ENCODE assay signal across 16 cellular contexts in genomic region chrX:12866451-12867377, GRCh38. TPM values are rescaled to one million over a fixed set of nuclear protein-coding genes. Genes with fewer than 3 reads are reported as not detected.
DNase-seq lines count a peak whose midpoint lies in the region; ATAC-seq and TF ChIP-seq lines count a peak whose summit lies in the region.
"Had no signal": no experiment of that assay in that cellular context is flagged by ENCODE, and none has a peak within 500 bp of the region (broad histone marks: within the 10 kb centered on the region; RNA-seq: fewer than 3 reads in every experiment).

Gene TLR7 (plus strand): TSS chrX:12867072. CDS start chrX:12867579, 507 bp downstream.

- H3K4me1 Mint-ChIP-seq in CD14-positive monocyte: peaks cover 50% of the 10 kb centered on the region
- peaks cover 12% of the 10 kb centered on the region for H3K4me1 Mint-ChIP-seq in activated naive CD8-positive, alpha-beta T cell treated with anti-CD3 and anti-CD28 coated beads, Interleukin-2, amount 50 U/mL, for 24 hours

- H3K27ac Mint-ChIP-seq in CD14-positive monocyte: peak within 1 kb of the TSS; percentile 90 to 95 (median 93)
- H3K27ac Mint-ChIP-seq in activated naive CD8-positive, alpha-beta T cell treated with anti-CD3 and anti-CD28 coated beads, Interleukin-2, amount 50 U/mL, for 24 hours: peak within 1 kb of the TSS; percentile 52
- H3K27ac Mint-ChIP-seq: progenitor cell of endocrine pancreas had no signal

- peaks cover 5 to 12% of the 10 kb centered on the region in 2 donors for H3K36me3 Mint-ChIP-seq in CD14-positive monocyte
- H3K36me3 Mint-ChIP-seq in activated naive CD8-positive, alpha-beta T cell treated with anti-CD3 and anti-CD28 coated beads, Interleukin-2, amount 50 U/mL, for 24 hours (ENCODE audit: low read depth): no peaks in the 10 kb centered on the region

- DNase-seq in CD14-positive monocyte (ENCODE audit: low spot score): no peak
- no peak for DNase-seq in activated naive CD8-positive, alpha-beta T cell treated with anti-CD3 and anti-CD28 coated beads, Interleukin-2, amount 50 U/mL, for 24 hours
- no peak for DNase-seq in stimulated activated naive CD4-positive, alpha-beta T cell (lab: John Stamatoyannopoulos, UW)
- no peak for DNase-seq in NCI-H69 (lab: John Stamatoyannopoulos, UW)
- no peak for DNase-seq in effector memory CD4-positive, alpha-beta T cell
- DNase-seq in COR-L47 (lab: John Stamatoyannopoulos, UW): no peak
- DNase-seq: activated CD8-positive, alpha-beta memory T cell treated with anti-CD3 and anti-CD28 coated beads, Interleukin-2, amount 50 U/mL, for 4 hours; cerebellar nuclear complex; stimulated activated CD4-positive, alpha-beta T cell treated with anti-CD3 and anti-CD28 coated beads, Interleukin-15, amount 100 ng/mL, for 24 hours; transverse colon had no signal

- H3K27me3 Mint-ChIP-seq in CD14-positive monocyte (ENCODE audit: low read depth in 3 of 3): peaks cover 0 to 4% (median 0%) of the 10 kb centered on the region in 3 donors
- H3K27me3 Mint-ChIP-seq in activated naive CD8-positive, alpha-beta T cell treated with anti-CD3 and anti-CD28 coated beads, Interleukin-2, amount 50 U/mL, for 24 hours: no peaks in the 10 kb centered on the region
- H3K27me3 Mint-ChIP-seq: progenitor cell of endocrine pancreas had no signal

- no peak within 1 kb of the TSS for H3K4me3 ChIP-seq in effector memory CD4-positive, alpha-beta T cell (ENCODE audit: insufficient read depth, low read depth, low read length, poor library complexity, severe bottlenecking)
- H3K4me3 ChIP-seq: transverse colon had no signal

- H3K4me3 Mint-ChIP-seq in CD14-positive monocyte: peak within 1 kb of the TSS; percentile 81 to 96
- H3K4me3 Mint-ChIP-seq in activated naive CD8-positive, alpha-beta T cell treated with anti-CD3 and anti-CD28 coated beads, Interleukin-2, amount 50 U/mL, for 24 hours: peak within 1 kb of the TSS; percentile 61

- H3K36me3 ChIP-seq in effector memory CD4-positive, alpha-beta T cell (ENCODE audit: control insufficient read depth, insufficient read depth, low read length): no peaks in the 10 kb centered on the region
- H3K36me3 ChIP-seq: transverse colon had no signal

- H3K9me3 ChIP-seq in effector memory CD4-positive, alpha-beta T cell (ENCODE audit: control insufficient read depth, low read length): no peaks in the 10 kb centered on the region
- H3K9me3 ChIP-seq: transverse colon had no signal

- peaks cover 3% of the 10 kb centered on the region for H3K27me3 ChIP-seq in effector memory CD4-positive, alpha-beta T cell (replicated peaks; ENCODE audit: control insufficient read depth, insufficient read depth, low read length, poor library complexity, severe bottlenecking)
- H3K27me3 ChIP-seq: transverse colon had no signal

- ATAC-seq in GM18867 (IDR thresholded peaks at IDR 0.05; ENCODE audit: unreplicated experiment) (peak; percentile 52), HG03175 (IDR thresholded peaks at IDR 0.05; ENCODE audit: unreplicated experiment) (peak; percentile 42)
- ATAC-seq in activated naive CD8-positive, alpha-beta T cell treated with anti-CD3 and anti-CD28 coated beads, Interleukin-2, amount 50 U/mL, for 24 hours: no peak

- TF ChIP-seq CTCF in CD14-positive monocyte (IDR thresholded peaks at IDR 0.05): no peak

- no peaks in the 10 kb centered on the region for H3K4me1 ChIP-seq in effector memory CD4-positive, alpha-beta T cell (ENCODE audit: control insufficient read depth, insufficient read depth, low read length, poor library complexity, severe bottlenecking)
- H3K4me1 ChIP-seq: transverse colon had no signal

- H3K9me3 Mint-ChIP-seq in CD14-positive monocyte: peaks cover 2 to 33% (median 12%) of the 10 kb centered on the region in 7 donors
- no peaks in the 10 kb centered on the region for H3K9me3 Mint-ChIP-seq in activated naive CD8-positive, alpha-beta T cell treated with anti-CD3 and anti-CD28 coated beads, Interleukin-2, amount 50 U/mL, for 24 hours

- no peak within 1 kb of the TSS for H3K27ac ChIP-seq in effector memory CD4-positive, alpha-beta T cell (ENCODE audit: insufficient read depth, low read length, poor library complexity, severe bottlenecking)
- H3K27ac ChIP-seq: epithelial cell of prostate had no signal

- intact Hi-C loops in CD14-positive monocyte (cut with micrococcal nuclease): no loop called here

RNA-seq across cellular contexts. Expression of gene TLR7, which starts in this region (rescaled TPM):
- polyA plus RNA-seq in CD14-positive monocyte: 10 to 100 TPM; 23.0 to 27.3 TPM
- polyA plus RNA-seq: AG04450, keratinocyte had no signal
